In the genomic region with DNA sequence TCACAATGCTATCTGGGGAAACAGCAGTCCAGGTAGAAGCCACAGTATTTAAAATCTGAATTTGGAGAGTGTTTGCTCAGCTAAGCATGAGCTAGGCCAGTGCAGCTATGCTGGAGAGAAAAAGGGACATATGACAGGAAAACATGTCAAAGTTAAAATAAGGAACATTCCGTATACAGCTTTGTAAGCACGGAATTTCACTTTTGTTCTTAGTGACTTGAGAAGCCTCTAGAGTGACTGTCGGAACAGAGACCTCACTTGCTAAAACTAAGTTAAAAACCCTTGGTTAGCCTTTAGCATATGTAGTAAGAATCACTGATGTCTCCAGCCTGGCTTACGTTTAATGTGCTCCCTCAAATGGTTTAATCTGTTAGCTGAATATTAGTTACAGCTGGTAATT, we compare ENCODE assay signal across 27 cellular contexts.
"Had no signal": no experiment of that assay in that cellular context is flagged by ENCODE, and none has a peak within 500 bp of the region (broad histone marks: within the 10 kb centered on the region; RNA-seq: fewer than 3 reads in every experiment).

No MANE protein-coding gene starts in this region.

- H3K4me2 ChIP-seq: PC-9 had no signal

- H3K27me3 ChIP-seq: MG63, Peyer's patch, SJCRH30 had no signal

- H3K9me3 ChIP-seq: MG63, Peyer's patch, SJCRH30 had no signal

- H3K4me3 ChIP-seq: MG63, PC-9, Peyer's patch, SJCRH30 had no signal

- DNase-seq: IMR-90; Karpas-422; KG1; MG63; NCI-H1092; NCI-H1417; NCI-H1436 treated with DMSO at 0.1 percent for 48 hours; NCI-H1694; NCI-H2029; NCI-H2081 treated with DMSO at 0.1 percent for 48 hours; NCI-H2171; NCI-H226; NCI-H446; NCI-H510A; NCI-H524 treated with DMSO at 0.1 percent for 48 hours; NCI-H69; NCI-H774; NK-92 treated with Interleukin-12 subunit alpha and Interleukin-12 subunit beta, amount 100 ng/mL, for 24 hours; OCI-M1; PC-9; Peyer's patch; SHP77 treated with DMSO at 0.1 percent for 48 hours; SJCRH30; SW 1271; T-cell had no signal

- ATAC-seq: HepG2, Right ventricle myocardium inferior, T-cell had no signal

- H3K36me3 ChIP-seq: MG63, Peyer's patch, SJCRH30 had no signal

- H3K4me1 ChIP-seq: Peyer's patch, SJCRH30 had no signal

- H3K27ac ChIP-seq: PC-9, Peyer's patch, SJCRH30 had no signal
